1 cellular context compared by ENCODE assay signal in genomic region chr5:113199122-113199905, GRCh38.
TF ChIP-seq lines count a peak whose summit lies in the region.

No MANE protein-coding gene starts in this region.

TF ChIP-seq in GM23338, 12 proteins besides CTCF, POLR2A, EP300 and RAD21 (continued from another document):
- TF ChIP-seq, protein P1, sequence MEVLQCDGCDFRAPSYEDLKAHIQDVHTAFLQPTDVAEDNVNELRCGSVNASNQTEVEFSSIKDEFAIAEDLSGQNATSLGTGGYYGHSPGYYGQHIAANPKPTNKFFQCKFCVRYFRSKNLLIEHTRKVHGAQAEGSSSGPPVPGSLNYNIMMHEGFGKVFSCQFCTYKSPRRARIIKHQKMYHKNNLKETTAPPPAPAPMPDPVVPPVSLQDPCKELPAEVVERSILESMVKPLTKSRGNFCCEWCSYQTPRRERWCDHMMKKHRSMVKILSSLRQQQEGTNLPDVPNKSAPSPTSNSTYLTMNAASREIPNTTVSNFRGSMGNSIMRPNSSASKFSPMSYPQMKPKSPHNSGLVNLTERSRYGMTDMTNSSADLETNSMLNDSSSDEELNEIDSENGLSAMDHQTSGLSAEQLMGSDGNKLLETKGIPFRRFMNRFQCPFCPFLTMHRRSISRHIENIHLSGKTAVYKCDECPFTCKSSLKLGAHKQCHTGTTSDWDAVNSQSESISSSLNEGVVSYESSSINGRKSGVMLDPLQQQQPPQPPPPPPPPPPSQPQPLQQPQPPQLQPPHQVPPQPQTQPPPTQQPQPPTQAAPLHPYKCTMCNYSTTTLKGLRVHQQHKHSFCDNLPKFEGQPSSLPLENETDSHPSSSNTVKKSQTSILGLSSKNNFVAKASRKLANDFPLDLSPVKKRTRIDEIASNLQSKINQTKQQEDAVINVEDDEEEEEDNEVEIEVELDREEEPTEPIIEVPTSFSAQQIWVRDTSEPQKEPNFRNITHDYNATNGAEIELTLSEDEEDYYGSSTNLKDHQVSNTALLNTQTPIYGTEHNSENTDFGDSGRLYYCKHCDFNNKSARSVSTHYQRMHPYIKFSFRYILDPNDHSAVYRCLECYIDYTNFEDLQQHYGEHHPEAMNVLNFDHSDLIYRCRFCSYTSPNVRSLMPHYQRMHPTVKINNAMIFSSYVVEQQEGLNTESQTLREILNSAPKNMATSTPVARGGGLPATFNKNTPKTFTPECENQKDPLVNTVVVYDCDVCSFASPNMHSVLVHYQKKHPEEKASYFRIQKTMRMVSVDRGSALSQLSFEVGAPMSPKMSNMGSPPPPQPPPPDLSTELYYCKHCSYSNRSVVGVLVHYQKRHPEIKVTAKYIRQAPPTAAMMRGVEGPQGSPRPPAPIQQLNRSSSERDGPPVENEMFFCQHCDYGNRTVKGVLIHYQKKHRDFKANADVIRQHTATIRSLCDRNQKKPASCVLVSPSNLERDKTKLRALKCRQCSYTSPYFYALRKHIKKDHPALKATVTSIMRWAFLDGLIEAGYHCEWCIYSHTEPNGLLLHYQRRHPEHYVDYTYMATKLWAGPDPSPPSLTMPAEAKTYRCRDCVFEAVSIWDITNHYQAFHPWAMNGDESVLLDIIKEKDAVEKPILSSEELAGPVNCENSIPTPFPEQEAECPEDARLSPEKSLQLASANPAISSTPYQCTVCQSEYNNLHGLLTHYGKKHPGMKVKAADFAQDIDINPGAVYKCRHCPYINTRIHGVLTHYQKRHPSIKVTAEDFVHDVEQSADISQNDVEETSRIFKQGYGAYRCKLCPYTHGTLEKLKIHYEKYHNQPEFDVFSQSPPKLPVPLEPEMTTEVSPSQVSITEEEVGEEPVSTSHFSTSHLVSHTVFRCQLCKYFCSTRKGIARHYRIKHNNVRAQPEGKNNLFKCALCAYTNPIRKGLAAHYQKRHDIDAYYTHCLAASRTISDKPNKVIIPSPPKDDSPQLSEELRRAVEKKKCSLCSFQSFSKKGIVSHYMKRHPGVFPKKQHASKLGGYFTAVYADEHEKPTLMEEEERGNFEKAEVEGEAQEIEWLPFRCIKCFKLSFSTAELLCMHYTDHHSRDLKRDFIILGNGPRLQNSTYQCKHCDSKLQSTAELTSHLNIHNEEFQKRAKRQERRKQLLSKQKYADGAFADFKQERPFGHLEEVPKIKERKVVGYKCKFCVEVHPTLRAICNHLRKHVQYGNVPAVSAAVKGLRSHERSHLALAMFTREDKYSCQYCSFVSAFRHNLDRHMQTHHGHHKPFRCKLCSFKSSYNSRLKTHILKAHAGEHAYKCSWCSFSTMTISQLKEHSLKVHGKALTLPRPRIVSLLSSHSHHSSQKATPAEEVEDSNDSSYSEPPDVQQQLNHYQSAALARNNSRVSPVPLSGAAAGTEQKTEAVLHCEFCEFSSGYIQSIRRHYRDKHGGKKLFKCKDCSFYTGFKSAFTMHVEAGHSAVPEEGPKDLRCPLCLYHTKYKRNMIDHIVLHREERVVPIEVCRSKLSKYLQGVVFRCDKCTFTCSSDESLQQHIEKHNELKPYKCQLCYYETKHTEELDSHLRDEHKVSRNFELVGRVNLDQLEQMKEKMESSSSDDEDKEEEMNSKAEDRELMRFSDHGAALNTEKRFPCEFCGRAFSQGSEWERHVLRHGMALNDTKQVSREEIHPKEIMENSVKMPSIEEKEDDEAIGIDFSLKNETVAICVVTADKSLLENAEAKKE (CRISPR knock-in tag; IDR thresholded peaks at IDR 0.05) = no peak
